In genomic region chr1:7516341-7516740, GRCh38 we compare ENCODE assay signal across 1 cellular context.
TF ChIP-seq lines count a peak whose summit lies in the region.

No MANE protein-coding gene starts in this region.

TF ChIP-seq in SK-N-SH treated with all-trans-retinoic acid at 6 μM for 48 hours, 23 proteins besides CTCF, POLR2A, EP300 and RAD21 (continued from another document):
- TF ChIP-seq OSR1 (CRISPR knock-in tag; IDR thresholded peaks at IDR 0.05) (no peak), GLIS3 (CRISPR knock-in tag; IDR thresholded peaks at IDR 0.05) (no peak)
